19 cellular contexts compared by ENCODE assay signal in genomic region chr5:34608368-34608767, GRCh38. TPM values are rescaled to one million over a fixed set of nuclear protein-coding genes. Genes with fewer than 3 reads are reported as not detected.
DNase-seq lines count a peak whose midpoint lies in the region; ATAC-seq and TF ChIP-seq lines count a peak whose summit lies in the region.
"Had no signal": no experiment of that assay in that cellular context is flagged by ENCODE, and none has a peak within 500 bp of the region (broad histone marks: within the 10 kb centered on the region; RNA-seq: fewer than 3 reads in every experiment).

No MANE protein-coding gene starts in this region.

- peak overlapping the region; percentile 82 for H4K91ac ChIP-seq in mesenchymal stem cell (ENCODE audit: low read length)

- TF ChIP-seq CTCF in PC-9 (conservative IDR thresholded peaks at IDR 0.05) (no peak), chondrocyte (IDR thresholded peaks at IDR 0.05) (no peak), uterus (IDR thresholded peaks at IDR 0.05) (no peak), type B pancreatic cell (conservative IDR thresholded peaks at IDR 0.05) (no peak)

- H2AFZ ChIP-seq in PC-9 (no peak overlapping the region), mesenchymal stem cell (ENCODE audit: low read depth, low read length) (no peak overlapping the region)

- no peak overlapping the region for H2BK15ac ChIP-seq in mesenchymal stem cell (ENCODE audit: low read depth, poor library complexity, severe bottlenecking)

- H3K14ac ChIP-seq in mesenchymal stem cell (ENCODE audit: low read length in 2 of 2): no peak overlapping the region

- H3K79me1 ChIP-seq in mesenchymal stem cell (replicated peaks; ENCODE audit: low read length, poor library complexity, severe bottlenecking): peaks cover 2% of the 10 kb centered on the region

- peak overlapping the region; percentile 96 for H2AK5ac ChIP-seq in mesenchymal stem cell (ENCODE audit: low read length, severe bottlenecking)

- intact Hi-C loops in PC-9 (cut with micrococcal nuclease; ENCODE audit: unreplicated experiment) (no loop called here), uterus (cut with DNase I; ENCODE audit: low total_unique reads) (no loop called here)

- 60% methylated on average over 3 of the region's 3 CpGs for WGBS in mesenchymal stem cell

- peak overlapping the region; percentile 91 for H4K8ac ChIP-seq in mesenchymal stem cell (ENCODE audit: low read length)

- POLR2A ChIA-PET in PC-9 (lab: Charles Lee; ENCODE audit: unreplicated experiment): interaction anchor here (0.6 to 0.9 kb wide), 4 partner anchors 22 to 727 kb away, joined by 5 to 37 read pairs (median 8); no protein-coding TSS in a partner anchor

- H3K4me1 Mint-ChIP-seq in chondrocyte (ENCODE audit: low read depth): peaks cover 40% of the 10 kb centered on the region
- H3K4me1 Mint-ChIP-seq in type B pancreatic cell (ENCODE audit: unreplicated experiment): peaks cover 19% of the 10 kb centered on the region
- H3K4me1 Mint-ChIP-seq: activated naive CD4-positive, alpha-beta T cell treated with anti-CD3 and anti-CD28 coated beads, Interleukin-2, amount 10 ng/mL, durations not matched to agents 7 days and 5 days had no signal

- peak overlapping the region; percentile 91 to 94 for H2BK12ac ChIP-seq in mesenchymal stem cell (ENCODE audit: low read length in 2 of 2)

- CTCF ChIA-PET in PC-9 (lab: Charles Lee): interaction anchor here (0.5 to 0.6 kb wide), 2 partner anchors 79 to 1968 kb away, joined by 3 to 5 read pairs; no protein-coding TSS in a partner anchor

- no peak overlapping the region for H3K4me3 ChIP-seq in PC-9
- H3K4me3 ChIP-seq in mesenchymal stem cell (ENCODE audit: insufficient read depth in 1 of 2, low read depth in 1 of 2, low read length in 2 of 2): no peak overlapping the region
- no peak overlapping the region for H3K4me3 ChIP-seq in uterus
- H3K4me3 ChIP-seq: body of pancreas, right atrium auricular region had no signal

- H4K20me1 ChIP-seq in PC-9 (ENCODE audit: insufficient read depth): no peaks in the 10 kb centered on the region

- H3K27ac Mint-ChIP-seq in chondrocyte (ENCODE audit: unreplicated experiment) (peak overlapping the region; percentile 97), type B pancreatic cell (no peak overlapping the region)
- H3K27ac Mint-ChIP-seq: activated CD8-positive, alpha-beta T cell treated with anti-CD3 and anti-CD28 coated beads for 36 hours; activated naive CD4-positive, alpha-beta T cell treated with anti-CD3 and anti-CD28 coated beads, Interleukin-2, amount 10 ng/mL, durations not matched to agents 7 days and 5 days; activated T-cell treated with anti-CD3 and anti-CD28 coated beads, Interleukin-2, amount 50 U/mL, for 24 hours; H9; stimulated activated naive CD8-positive, alpha-beta T cell treated with anti-CD3 and anti-CD28 coated beads, Interleukin-15, Interleukin-2, amounts not matched to agents 100 ng/mL and 50 ng/mL, for 24 hours had no signal

- peak overlapping the region; percentile 95 for H3K18ac ChIP-seq in mesenchymal stem cell (ENCODE audit: low read depth in 1 of 2, low read length in 2 of 2)

- H3K4me2 ChIP-seq in PC-9 (peak overlapping the region; percentile 65), mesenchymal stem cell (ENCODE audit: low read length, poor library complexity, severe bottlenecking) (peak overlapping the region; percentile 4)

- ATAC-seq in GM19455 (IDR thresholded peaks at IDR 0.05; ENCODE audit: unreplicated experiment): no peak
- ATAC-seq: activated CD8-positive, alpha-beta T cell treated with anti-CD3 and anti-CD28 coated beads for 36 hours had no signal

- H3K9me2 ChIP-seq in PC-9 (ENCODE audit: insufficient read depth): no peaks in the 10 kb centered on the region

- no peaks in the 10 kb centered on the region for H3K36me3 ChIP-seq in PC-9 (ENCODE audit: low read depth)
- H3K36me3 ChIP-seq in mesenchymal stem cell (ENCODE audit: control insufficient read depth in 1 of 2, insufficient read depth in 2 of 2, low read depth in 1 of 2, low read length in 2 of 2): no peaks in the 10 kb centered on the region
- H3K36me3 ChIP-seq in uterus: no peaks in the 10 kb centered on the region
- H3K36me3 ChIP-seq: BE2C, right atrium auricular region had no signal

- H3K9ac ChIP-seq in mesenchymal stem cell (ENCODE audit: low read length): peak overlapping the region; percentile 23

- H3K23ac ChIP-seq in mesenchymal stem cell (ENCODE audit: low read length in 2 of 2): peak overlapping the region in 1 of 2 experiments; percentile 78

- peak overlapping the region; percentile 82 for H3K27ac ChIP-seq in PC-9
- peak overlapping the region; percentile 98 for H3K27ac ChIP-seq in mesenchymal stem cell (ENCODE audit: low read length, poor library complexity, severe bottlenecking)
- peak overlapping the region; percentile 66 to 77 for H3K27ac ChIP-seq in uterus

- H3K36me3 Mint-ChIP-seq in chondrocyte (ENCODE audit: low read depth): no peaks in the 10 kb centered on the region
- H3K36me3 Mint-ChIP-seq in type B pancreatic cell: no peaks in the 10 kb centered on the region
- H3K36me3 Mint-ChIP-seq: activated naive CD4-positive, alpha-beta T cell treated with anti-CD3 and anti-CD28 coated beads, Interleukin-2, amount 10 ng/mL, durations not matched to agents 7 days and 5 days had no signal

- H2BK5ac ChIP-seq in mesenchymal stem cell (ENCODE audit: low read depth, low read length, poor library complexity, severe bottlenecking): peak overlapping the region; percentile 85

- H3F3A ChIP-seq in PC-9 (ENCODE audit: insufficient read depth, low read depth): peaks cover 28% of the 10 kb centered on the region

- no peak for DNase-seq in PC-9
- no peak for DNase-seq in chondrocyte (ENCODE audit: low spot score)
- no peak for DNase-seq in mesenchymal stem cell
- DNase-seq in uterus: no peak
- no peak for DNase-seq in type B pancreatic cell (ENCODE audit: extremely low spot score, unreplicated experiment)
- DNase-seq in glomerular visceral epithelial cell (ENCODE audit: extremely low spot score): no peak
- DNase-seq: activated CD8-positive, alpha-beta T cell treated with anti-CD3 and anti-CD28 coated beads for 36 hours; activated naive CD4-positive, alpha-beta T cell treated with anti-CD3 and anti-CD28 coated beads, Interleukin-2, amount 10 ng/mL, durations not matched to agents 7 days and 5 days; activated T-cell treated with anti-CD3 and anti-CD28 coated beads, Interleukin-2, amount 50 U/mL, for 24 hours; BE2C; H9; KBM-7; NCI-H2029; NK-92 treated with Interleukin-12 subunit alpha and Interleukin-12 subunit beta, amount 100 ng/mL, for 24 hours; stimulated activated CD4-positive, alpha-beta T cell treated with anti-CD3 and anti-CD28 coated beads, Interleukin-2, amount 100 ng/mL, for 24 hours had no signal

- no peaks in the 10 kb centered on the region for H3K9me3 ChIP-seq in PC-9 (ENCODE audit: insufficient read depth, low read depth)
- no peaks in the 10 kb centered on the region for H3K9me3 ChIP-seq in mesenchymal stem cell (ENCODE audit: control insufficient read depth, low read length)
- no peaks in the 10 kb centered on the region for H3K9me3 ChIP-seq in uterus
- H3K9me3 ChIP-seq: BE2C, body of pancreas, right atrium auricular region had no signal

- BruUV-seq in PC-9 (replicated peaks; lab: Mats Ljungman, UMichigan): no TSS peak

- H3K27me3 ChIP-seq in PC-9 (ENCODE audit: insufficient read depth, low read depth) (no peaks in the 10 kb centered on the region), mesenchymal stem cell (ENCODE audit: control insufficient read depth in 1 of 2, insufficient read depth in 1 of 2, low read length in 2 of 2) (no peaks in the 10 kb centered on the region), uterus (no peaks in the 10 kb centered on the region)
- H3K27me3 ChIP-seq: BE2C, body of pancreas, right atrium auricular region had no signal

- H3K4me3 Mint-ChIP-seq in chondrocyte (ENCODE audit: unreplicated experiment): no peak overlapping the region
- H3K4me3 Mint-ChIP-seq in type B pancreatic cell: no peak overlapping the region
- H3K4me3 Mint-ChIP-seq: activated CD8-positive, alpha-beta T cell treated with anti-CD3 and anti-CD28 coated beads for 36 hours; activated naive CD4-positive, alpha-beta T cell treated with anti-CD3 and anti-CD28 coated beads, Interleukin-2, amount 10 ng/mL, durations not matched to agents 7 days and 5 days; activated T-cell treated with anti-CD3 and anti-CD28 coated beads, Interleukin-2, amount 50 U/mL, for 24 hours; H9; stimulated activated naive CD8-positive, alpha-beta T cell treated with anti-CD3 and anti-CD28 coated beads, Interleukin-15, Interleukin-2, amounts not matched to agents 100 ng/mL and 50 ng/mL, for 24 hours had no signal

- H3K27me3 Mint-ChIP-seq in chondrocyte (ENCODE audit: low read depth) (no peaks in the 10 kb centered on the region), type B pancreatic cell (no peaks in the 10 kb centered on the region)
- H3K27me3 Mint-ChIP-seq: activated naive CD4-positive, alpha-beta T cell treated with anti-CD3 and anti-CD28 coated beads, Interleukin-2, amount 10 ng/mL, durations not matched to agents 7 days and 5 days had no signal

- H3K79me2 ChIP-seq in PC-9 (ENCODE audit: low read depth): no peaks in the 10 kb centered on the region

- TF ChIP-seq POLR2A in uterus (IDR thresholded peaks at IDR 0.05): no peak

- H3K4ac ChIP-seq in mesenchymal stem cell (ENCODE audit: low read depth in 1 of 2, low read length in 2 of 2): peak overlapping the region; percentile 77 to 93

- H3K4me1 ChIP-seq in PC-9 (replicated peaks; ENCODE audit: insufficient read depth) (peaks cover 39% of the 10 kb centered on the region), mesenchymal stem cell (ENCODE audit: control insufficient read depth, insufficient read depth, low read depth, low read length) (peaks cover 7% of the 10 kb centered on the region), uterus (no peaks in the 10 kb centered on the region)
- H3K4me1 ChIP-seq: BE2C, body of pancreas had no signal

- no peak overlapping the region for H2BK120ac ChIP-seq in mesenchymal stem cell (ENCODE audit: low read depth, low read length)

- H3K9me3 Mint-ChIP-seq in chondrocyte (ENCODE audit: low read depth) (no peaks in the 10 kb centered on the region), type B pancreatic cell (no peaks in the 10 kb centered on the region)
- H3K9me3 Mint-ChIP-seq: activated CD8-positive, alpha-beta T cell treated with anti-CD3 and anti-CD28 coated beads for 36 hours; activated naive CD4-positive, alpha-beta T cell treated with anti-CD3 and anti-CD28 coated beads, Interleukin-2, amount 10 ng/mL, durations not matched to agents 7 days and 5 days; activated T-cell treated with anti-CD3 and anti-CD28 coated beads, Interleukin-2, amount 50 U/mL, for 24 hours; H9; stimulated activated naive CD8-positive, alpha-beta T cell treated with anti-CD3 and anti-CD28 coated beads, Interleukin-15, Interleukin-2, amounts not matched to agents 100 ng/mL and 50 ng/mL, for 24 hours had no signal

RNA-seq across cellular contexts. Expression of gene RAI14, which starts 47.8 kb away (rescaled TPM):
- total RNA-seq in PC-9 (2021): 133 and 145 TPM in 2 replicates
- total RNA-seq in chondrocyte: 177 to 287 TPM (median 260 TPM) in 3 replicates
- polyA plus RNA-seq in mesenchymal stem cell (2013, experiment 1 of 2): 100 TPM
- polyA plus RNA-seq in mesenchymal stem cell (2013, experiment 2 of 2): 99.7 TPM
- total RNA-seq in uterus: 100 to 1,000 TPM in 2 of 4 donors, 10 to 100 TPM in 2; 32.4 to 264 (median 117) TPM
- total RNA-seq in type B pancreatic cell (ENCODE audit: low replicate concordance): 83.1 and 102 TPM in 2 replicates
